ENCODE assay signal across 20 cellular contexts in genomic region chr15:71530116-71530515, GRCh38.
DNase-seq lines count a peak whose midpoint lies in the region; ATAC-seq, FAIRE-seq and TF ChIP-seq lines count a peak whose summit lies in the region.
"Had no signal": no experiment of that assay in that cellular context is flagged by ENCODE, and none has a peak within 500 bp of the region (broad histone marks: within the 10 kb centered on the region; RNA-seq: fewer than 3 reads in every experiment).

No MANE protein-coding gene starts in this region.

- CTCF ChIA-PET in endothelial cell of umbilical vein (lab: Charles Lee), result interaction anchor here (1.1 to 1.7 kb wide), 3 partner anchors 13 to 45 kb away, joined by 3 to 9 read pairs (median 4); no protein-coding TSS in a partner anchor

- POLR2A ChIA-PET in endothelial cell of umbilical vein (lab: Charles Lee), result no interaction called here

- no peak overlapping the region for H3K27ac ChIP-seq in endothelial cell of umbilical vein (ENCODE audit: insufficient read depth, low read depth, low read length)

- no peak overlapping the region for H3K4me2 ChIP-seq in endothelial cell of umbilical vein (ENCODE audit: insufficient read depth, low read length)
- H3K4me2 ChIP-seq: GM23338 had no signal

- DNase-seq in HT1080 (ENCODE audit: low read depth) (peak; percentile 8), MG63 (peak; percentile 45), endothelial cell of umbilical vein (ENCODE audit: low read depth, low spot score) (no peak), medulla oblongata (ENCODE audit: extremely low spot score) (peak; percentile 15)
- DNase-seq: CD4-positive, CD25-positive, alpha-beta regulatory T cell; DND-41; HCEC 1CT; Karpas-422; MM.1S; NCI-H1048; NCI-H1417 treated with DMSO at 0.1 percent for 48 hours; NCI-H187 treated with DMSO at 0.1 percent for 48 hours; NCI-H2107; NK-92 treated with Interleukin-12 subunit alpha and Interleukin-12 subunit beta, amount 100 ng/mL, for 24 hours had no signal

- no peak for TF ChIP-seq POLR2A in endothelial cell of umbilical vein (IDR thresholded peaks at IDR 0.05; ENCODE audit: low read depth, low read length)

- no peaks in the 10 kb centered on the region for H3K9me1 ChIP-seq in endothelial cell of umbilical vein (replicated peaks; ENCODE audit: control insufficient read depth, extremely low read depth, insufficient read depth, low read length)

- H3K27me3 ChIP-seq in MG63 (no peaks in the 10 kb centered on the region), endothelial cell of umbilical vein (ENCODE audit: control insufficient read depth in 2 of 2, insufficient read depth in 2 of 2, low read length in 2 of 2) (peaks cover 7 to 11% of the 10 kb centered on the region in 2 experiments)

- FAIRE-seq in endothelial cell of umbilical vein (lab: Jason Lieb, UNC), result peak; percentile 15
- FAIRE-seq: GM12891 had no signal

- H3K4me1 ChIP-seq in endothelial cell of umbilical vein (ENCODE audit: control insufficient read depth, extremely low read depth, insufficient read depth, low read length), result no peaks in the 10 kb centered on the region

- no peak for TF ChIP-seq CTCF in endothelial cell of umbilical vein (IDR thresholded peaks at IDR 0.05; ENCODE audit: extremely low read depth in 1 of 2, insufficient read depth in 1 of 2, low read depth in 1 of 2, low read length in 2 of 2)

- H3K36me3 ChIP-seq in MG63, result no peaks in the 10 kb centered on the region
- H3K36me3 ChIP-seq in endothelial cell of umbilical vein (ENCODE audit: control insufficient read depth in 2 of 2, extremely low read depth in 1 of 2, insufficient read depth in 2 of 2, low read length in 2 of 2), result no peaks in the 10 kb centered on the region

- H4K20me1 ChIP-seq in endothelial cell of umbilical vein (replicated peaks; ENCODE audit: control insufficient read depth, extremely low read depth, insufficient read depth, low read length), result no peaks in the 10 kb centered on the region

- ATAC-seq in GM21447 (IDR thresholded peaks at IDR 0.05; ENCODE audit: unreplicated experiment), result no peak
- no peak for ATAC-seq in HG03280 (IDR thresholded peaks at IDR 0.05; ENCODE audit: unreplicated experiment)
- no peak for ATAC-seq in HG03354 (IDR thresholded peaks at IDR 0.05; ENCODE audit: poor library complexity, severe bottlenecking, unreplicated experiment)
- ATAC-seq: GM23338, SK-N-SH treated with all-trans-retinoic acid at 6 μM for 48 hours had no signal

- intact Hi-C loops in endothelial cell of umbilical vein (cut with micrococcal nuclease), result loop anchor here (2.0 kb wide), 1 partner anchor 271 kb away; no protein-coding TSS in a partner anchor

- H3K79me2 ChIP-seq in endothelial cell of umbilical vein (ENCODE audit: control insufficient read depth, insufficient read depth, low read length), result no peaks in the 10 kb centered on the region

- dilution Hi-C loops in endothelial cell of umbilical vein (cut with MboI; ENCODE audit: extremely low pct_ligation_motif_present, low sequenced_read_pairs), result no loop called here

- no peak overlapping the region for H3K9ac ChIP-seq in endothelial cell of umbilical vein (replicated peaks; ENCODE audit: extremely low read depth, insufficient read depth, low read length)

- H3K9me3 ChIP-seq in MG63 (0 out of 2 replicates have a peak, but pooled peaks cover 2% of the 10 kb centered on the region), endothelial cell of umbilical vein (replicated peaks; ENCODE audit: control insufficient read depth, insufficient read depth, low read length) (no peaks in the 10 kb centered on the region)

- no peak overlapping the region for H3K4me3 ChIP-seq in MG63
- no peak overlapping the region for H3K4me3 ChIP-seq in endothelial cell of umbilical vein (replicated peaks in 1 of 3; ENCODE audit: insufficient read depth in 1 of 3, low read depth in 1 of 3, low read length in 3 of 3)
- H3K4me3 ChIP-seq: GM23338 had no signal

- no TSS peak for BruUV-seq in endothelial cell of umbilical vein (replicated peaks; lab: Mats Ljungman, UMichigan)

- H2AFZ ChIP-seq in endothelial cell of umbilical vein (ENCODE audit: low read depth, low read length), result no peak overlapping the region
- H2AFZ ChIP-seq: GM23338 had no signal

TF ChIP-seq in endothelial cell of umbilical vein, 7 proteins besides CTCF, POLR2A, EP300 and RAD21:
- TF ChIP-seq FOS (IDR thresholded peaks at IDR 0.05; ENCODE audit: borderline replicate concordance, insufficient read depth, low read length), result no peak
- no peak for TF ChIP-seq EZH2 (IDR thresholded peaks at IDR 0.05; ENCODE audit: borderline replicate concordance, low read depth, low read length, severe bottlenecking)
- TF ChIP-seq POLR2AphosphoS5 (IDR thresholded peaks at IDR 0.05; ENCODE audit: insufficient read depth, low read depth, low read length), result no peak
- TF ChIP-seq GATA2 (IDR thresholded peaks at IDR 0.05; ENCODE audit: insufficient read depth, insufficient read length, low read depth, low read length), result no peak
- TF ChIP-seq MYC (IDR thresholded peaks at IDR 0.05; ENCODE audit: low read depth, low read length), result no peak
TF ChIP-seq in endothelial cell of umbilical vein: peak in this region for 0.
